ENCODE assay signal across 11 cellular contexts in genomic region chr2:136212426-136213378, GRCh38.
A peak's percentile ranks its signal among the peaks of the same experiment; 100 is the strongest.
DNase-seq lines count a peak whose midpoint lies in the region; ATAC-seq, FAIRE-seq and TF ChIP-seq lines count a peak whose summit lies in the region.
"Had no signal": no experiment of that assay in that cellular context is flagged by ENCODE, and none has a peak within 500 bp of the region (broad histone marks: within the 10 kb centered on the region; RNA-seq: fewer than 3 reads in every experiment).

No MANE protein-coding gene starts in this region.

- no peak for TF ChIP-seq CTCF in kidney (IDR thresholded peaks at IDR 0.05; ENCODE audit: borderline replicate concordance, extremely low read depth, insufficient read depth)

- no peak overlapping the region for H3K4me3 ChIP-seq in kidney (ENCODE audit: low read length in 2 of 2)
- H3K4me3 ChIP-seq: adrenal gland, heart right ventricle had no signal

- H3K9me3 ChIP-seq in kidney (ENCODE audit: control insufficient read depth in 1 of 2, low read length in 2 of 2): peaks cover 0 to 3% of the 10 kb centered on the region in 2 donors
- H3K9me3 ChIP-seq: adrenal gland had no signal

- peaks cover 0 to 2% of the 10 kb centered on the region in 2 donors for H3K4me1 ChIP-seq in kidney (ENCODE audit: control insufficient read depth in 1 of 2, insufficient read depth in 1 of 2, low read depth in 1 of 2, low read length in 2 of 2)

- peak; percentile 32 for DNase-seq in stimulated activated CD4-positive, alpha-beta T cell treated with anti-CD3 and anti-CD28 coated beads, Interleukin-15, amount 100 ng/mL, for 24 hours
- no peak for DNase-seq in stimulated activated CD4-positive, alpha-beta T cell treated with anti-CD3 and anti-CD28 coated beads, Interleukin-2, amount 100 ng/mL, for 48 hours
- DNase-seq in T-helper 2 cell treated with Interferon-gamma antibody and Interleukin-4, amounts not matched to agents 5 μg/mL and 100 μg/mL, for 36 hours (ENCODE audit: low spot score): peak; percentile 47
- no peak for DNase-seq in kidney
- DNase-seq in NCI-H187 (lab: John Stamatoyannopoulos, UW): no peak
- no peak for DNase-seq in KG1 (lab: John Stamatoyannopoulos, UW)
- DNase-seq: adrenal gland, heart right ventricle had no signal

- peak overlapping the region; percentile 24 for H3K27ac Mint-ChIP-seq in T-helper 2 cell treated with Interferon-gamma antibody and Interleukin-4, amounts not matched to agents 5 μg/mL and 100 μg/mL, for 36 hours
- H3K27ac Mint-ChIP-seq in stimulated activated naive CD8-positive, alpha-beta T cell treated with anti-CD3 and anti-CD28 coated beads, Interleukin-15, Interleukin-2, amounts not matched to agents 100 ng/mL and 50 ng/mL, for 24 hours: peak overlapping the region; percentile 23

- no peak overlapping the region for H3K9ac ChIP-seq in kidney (ENCODE audit: low read length in 2 of 2)

- peaks cover 40% of the 10 kb centered on the region for H3K4me1 Mint-ChIP-seq in T-helper 2 cell treated with Interferon-gamma antibody and Interleukin-4, amounts not matched to agents 5 μg/mL and 100 μg/mL, for 36 hours (ENCODE audit: low read depth)
- H3K4me1 Mint-ChIP-seq in stimulated activated naive CD8-positive, alpha-beta T cell treated with anti-CD3 and anti-CD28 coated beads, Interleukin-15, Interleukin-2, amounts not matched to agents 100 ng/mL and 50 ng/mL, for 24 hours (ENCODE audit: low read depth): peaks cover 76% of the 10 kb centered on the region

- no peak for FAIRE-seq in kidney (lab: Jason Lieb, UNC)

- H3K27ac ChIP-seq in kidney (ENCODE audit: low read depth in 2 of 2, low read length in 2 of 2): no peak overlapping the region
- H3K27ac ChIP-seq: C4-2B had no signal

- no peaks in the 10 kb centered on the region for H3K36me3 ChIP-seq in kidney (ENCODE audit: control insufficient read depth in 1 of 2, insufficient read depth in 2 of 2, low read length in 2 of 2)
- H3K36me3 ChIP-seq: adrenal gland, heart right ventricle had no signal

- intact Hi-C loops in kidney (cut with DNase I): no loop called here

- H3K4me3 Mint-ChIP-seq in T-helper 2 cell treated with Interferon-gamma antibody and Interleukin-4, amounts not matched to agents 5 μg/mL and 100 μg/mL, for 36 hours: peak overlapping the region; percentile 46
- no peak overlapping the region for H3K4me3 Mint-ChIP-seq in stimulated activated naive CD8-positive, alpha-beta T cell treated with anti-CD3 and anti-CD28 coated beads, Interleukin-15, Interleukin-2, amounts not matched to agents 100 ng/mL and 50 ng/mL, for 24 hours

- peaks cover 17% of the 10 kb centered on the region for H3K9me3 Mint-ChIP-seq in T-helper 2 cell treated with Interferon-gamma antibody and Interleukin-4, amounts not matched to agents 5 μg/mL and 100 μg/mL, for 36 hours
- H3K9me3 Mint-ChIP-seq in stimulated activated naive CD8-positive, alpha-beta T cell treated with anti-CD3 and anti-CD28 coated beads, Interleukin-15, Interleukin-2, amounts not matched to agents 100 ng/mL and 50 ng/mL, for 24 hours: peaks cover 12% of the 10 kb centered on the region

- peaks cover 4% of the 10 kb centered on the region for H3K27me3 Mint-ChIP-seq in T-helper 2 cell treated with Interferon-gamma antibody and Interleukin-4, amounts not matched to agents 5 μg/mL and 100 μg/mL, for 36 hours (ENCODE audit: low read depth)
- no peaks in the 10 kb centered on the region for H3K27me3 Mint-ChIP-seq in stimulated activated naive CD8-positive, alpha-beta T cell treated with anti-CD3 and anti-CD28 coated beads, Interleukin-15, Interleukin-2, amounts not matched to agents 100 ng/mL and 50 ng/mL, for 24 hours

- H3K36me3 Mint-ChIP-seq in T-helper 2 cell treated with Interferon-gamma antibody and Interleukin-4, amounts not matched to agents 5 μg/mL and 100 μg/mL, for 36 hours (ENCODE audit: low read depth): peaks cover 4% of the 10 kb centered on the region
- peaks cover 10% of the 10 kb centered on the region for H3K36me3 Mint-ChIP-seq in stimulated activated naive CD8-positive, alpha-beta T cell treated with anti-CD3 and anti-CD28 coated beads, Interleukin-15, Interleukin-2, amounts not matched to agents 100 ng/mL and 50 ng/mL, for 24 hours (ENCODE audit: low read depth)

- peak; percentile 67 for ATAC-seq in HG02884 (IDR thresholded peaks at IDR 0.05; ENCODE audit: unreplicated experiment)
- ATAC-seq: heart right ventricle had no signal

Comparison
In these comparisons a context has a peak if more than half of its experiments do, and no peak if none do; other contexts are left out.
1. DNase-seq: peak in stimulated activated CD4-positive, alpha-beta T cell treated with anti-CD3 and anti-CD28 coated beads, Interleukin-15, amount 100 ng/mL, for 24 hours (single experiment) and T-helper 2 cell treated with Interferon-gamma antibody and Interleukin-4, amounts not matched to agents 5 μg/mL and 100 μg/mL, for 36 hours (single experiment); none in stimulated activated CD4-positive, alpha-beta T cell treated with anti-CD3 and anti-CD28 coated beads, Interleukin-2, amount 100 ng/mL, for 48 hours (0 of 2), kidney (single experiment), NCI-H187 (0 of 2) and KG1 (single experiment).